ENCODE assay signal across 17 cellular contexts in genomic region chr14:90742709-90743108, GRCh38.
DNase-seq lines count a peak whose midpoint lies in the region; ATAC-seq and TF ChIP-seq lines count a peak whose summit lies in the region.
"Had no signal": no experiment of that assay in that cellular context is flagged by ENCODE, and none has a peak within 500 bp of the region (broad histone marks: within the 10 kb centered on the region; RNA-seq: fewer than 3 reads in every experiment).

No MANE protein-coding gene starts in this region.

- TF ChIP-seq CTCF in dorsolateral prefrontal cortex (IDR thresholded peaks at IDR 0.05 in 54 of 56, conservative IDR thresholded peaks at IDR 0.05 in 2 of 56; ENCODE audit: low read depth in 1 of 56, partially characterized antibody in 56 of 56) = no peak
- no peak for TF ChIP-seq CTCF in sigmoid colon (IDR thresholded peaks at IDR 0.05)

- peak overlapping the region in 51 of 59 donors; percentile 6 to 82 (median 60) for H3K27ac ChIP-seq in dorsolateral prefrontal cortex
- no peak overlapping the region for H3K27ac ChIP-seq in right cardiac atrium (ENCODE audit: low read length)
- peak overlapping the region; percentile 51 to 69 (median 65) for H3K27ac ChIP-seq in sigmoid colon

- peaks cover 4% of the 10 kb centered on the region for H3K4me1 ChIP-seq in right cardiac atrium (ENCODE audit: control insufficient read depth, insufficient read depth, low read length)
- peaks cover 0 to 28% (median 26%) of the 10 kb centered on the region in 4 donors for H3K4me1 ChIP-seq in sigmoid colon

- H3K9me3 ChIP-seq in right cardiac atrium (ENCODE audit: control insufficient read depth, low read length) (no peaks in the 10 kb centered on the region), sigmoid colon (no peaks in the 10 kb centered on the region)
- H3K9me3 ChIP-seq: HAP-1 had no signal

- WGBS in right cardiac atrium = 41% methylated on average over 6 of the region's 6 CpGs
- WGBS in sigmoid colon, 2 donors = 64 to 71% methylated on average over 6 of the region's 6 CpGs

- TF ChIP-seq POLR2A in sigmoid colon (IDR thresholded peaks at IDR 0.05) = no peak

- intact Hi-C loops in dorsolateral prefrontal cortex (cut with DNase I) = no loop called here
- intact Hi-C loops in right cardiac atrium (cut with DNase I) = no loop called here
- intact Hi-C loops in sigmoid colon (cut with DNase I) = no loop called here

- ATAC-seq in right cardiac atrium = peak; percentile 83 to 86
- ATAC-seq in HG02759 (IDR thresholded peaks at IDR 0.05; ENCODE audit: unreplicated experiment) = no peak
- no peak for ATAC-seq in GM19455 (IDR thresholded peaks at IDR 0.05; ENCODE audit: unreplicated experiment)
- ATAC-seq in GM18868 (IDR thresholded peaks at IDR 0.05; ENCODE audit: unreplicated experiment) = no peak
- ATAC-seq: activated T-cell treated with anti-CD3 and anti-CD28 coated beads, Interleukin-2, amount 50 U/mL, for 72 hours had no signal

- no peak overlapping the region for H3K4me3 ChIP-seq in dorsolateral prefrontal cortex
- H3K4me3 ChIP-seq in right cardiac atrium (ENCODE audit: low read length) = no peak overlapping the region
- H3K4me3 ChIP-seq in sigmoid colon = no peak overlapping the region
- H3K4me3 ChIP-seq: HAP-1 had no signal

- H3K27me3 ChIP-seq in dorsolateral prefrontal cortex (no peaks in the 10 kb centered on the region), right cardiac atrium (ENCODE audit: control insufficient read depth, insufficient read depth) (no peaks in the 10 kb centered on the region), sigmoid colon (no peaks in the 10 kb centered on the region)

- TF ChIP-seq EP300 in sigmoid colon (IDR thresholded peaks at IDR 0.05) = no peak

- H3K36me3 ChIP-seq in sigmoid colon = no peaks in the 10 kb centered on the region
- H3K36me3 ChIP-seq: HAP-1 had no signal

- DNase-seq in dorsolateral prefrontal cortex = no peak
- peak in 1 of 3 donors; percentile 77 for DNase-seq in right cardiac atrium
- DNase-seq in sigmoid colon = no peak
- no peak for DNase-seq in NK-92 treated with Interleukin-12 subunit alpha and Interleukin-12 subunit beta, amount 100 ng/mL, for 24 hours (lab: John Stamatoyannopoulos, UW)
- DNase-seq: activated CD4-positive, alpha-beta T cell treated with anti-CD3 and anti-CD28 coated beads, Interleukin-2, amount 10 ng/mL, durations not matched to agents 7 days and 5 days; activated naive CD4-positive, alpha-beta T cell treated with anti-CD3 and anti-CD28 coated beads, Interleukin-2, amount 10 ng/mL, durations not matched to agents 7 days and 5 days; activated T-cell treated with anti-CD3 and anti-CD28 coated beads, Interleukin-2, amount 50 U/mL, for 72 hours; amygdala; central memory CD4-positive, alpha-beta T cell; NCI-H146; NCI-H526 treated with DMSO at 0.1 percent for 48 hours; small intestine; stimulated activated CD4-positive, alpha-beta T cell treated with anti-CD3 and anti-CD28 coated beads, Interleukin-2, amount 100 ng/mL, for 24 hours had no signal

Comparison
In these comparisons a context has a peak if more than half of its experiments do, and no peak if none do; other contexts are left out.
1. ATAC-seq: peak in right cardiac atrium (2 of 2); none in HG02759 (single experiment), GM19455 (single experiment) and GM18868 (single experiment).